Comparison of ENCODE assay signal across 8 cellular contexts in genomic region chr10:62083868-62084267, GRCh38.
A peak's percentile ranks its signal among the peaks of the same experiment; 100 is the strongest.
DNase-seq lines count a peak whose midpoint lies in the region; ATAC-seq and TF ChIP-seq lines count a peak whose summit lies in the region.

No MANE protein-coding gene starts in this region.

- H3F3A ChIP-seq in SK-N-SH (replicated peaks; ENCODE audit: insufficient read depth), result peaks cover 46% of the 10 kb centered on the region

- no peaks in the 10 kb centered on the region for H3K27me3 Mint-ChIP-seq in activated CD8-positive, alpha-beta memory T cell treated with anti-CD3 and anti-CD28 coated beads, Interleukin-2, amount 10 ng/mL, durations not matched to agents 7 days and 5 days

- TF ChIP-seq CTCF in SK-N-SH (IDR thresholded peaks at IDR 0.05) (no peak), foreskin fibroblast (IDR thresholded peaks at IDR 0.05; ENCODE audit: low read depth, low read length) (no peak)

- WGBS in SK-N-SH (ENCODE audit: low lambda C conversion rate), result 35% methylated on average over 1 of the region's 1 CpG

- peak overlapping the region; percentile 68 for H3K9ac ChIP-seq in SK-N-SH

- H3K27ac Mint-ChIP-seq in activated CD8-positive, alpha-beta memory T cell treated with anti-CD3 and anti-CD28 coated beads, Interleukin-2, amount 10 ng/mL, durations not matched to agents 7 days and 5 days, result peak overlapping the region; percentile 91

- ATAC-seq in activated CD8-positive, alpha-beta memory T cell treated with anti-CD3 and anti-CD28 coated beads, Interleukin-2, amount 10 ng/mL, durations not matched to agents 7 days and 5 days, result no peak

- H3K79me2 ChIP-seq in SK-N-SH (ENCODE audit: insufficient read depth), result peaks cover 60% of the 10 kb centered on the region

- H3K36me3 ChIP-seq in SK-N-SH (replicated peaks in 1 of 2; ENCODE audit: control insufficient read depth in 1 of 2, insufficient read depth in 2 of 2, low read length in 1 of 2), result peaks cover 32 to 39% of the 10 kb centered on the region in 2 experiments

- no peak overlapping the region for H2AFZ ChIP-seq in SK-N-SH (ENCODE audit: low read depth)

- H3K4me1 Mint-ChIP-seq in activated CD8-positive, alpha-beta memory T cell treated with anti-CD3 and anti-CD28 coated beads, Interleukin-2, amount 10 ng/mL, durations not matched to agents 7 days and 5 days, result peaks cover 74% of the 10 kb centered on the region

- no peaks in the 10 kb centered on the region for H4K20me1 ChIP-seq in SK-N-SH (ENCODE audit: insufficient read depth)

- TF ChIP-seq RAD21 in SK-N-SH (IDR thresholded peaks at IDR 0.05; ENCODE audit: low read length), result no peak

- H3K27ac ChIP-seq in SK-N-SH (ENCODE audit: low read depth in 2 of 2, low read length in 1 of 2), result peak overlapping the region; percentile 91 to 97; a peak in 3 of 4 replicates

- H3K4me3 Mint-ChIP-seq in activated CD8-positive, alpha-beta memory T cell treated with anti-CD3 and anti-CD28 coated beads, Interleukin-2, amount 10 ng/mL, durations not matched to agents 7 days and 5 days, result peak overlapping the region; percentile 61

- H3K4me3 ChIP-seq in SK-N-SH (ENCODE audit: low read depth in 2 of 2, low read length in 1 of 2) (0 out of 4 replicates have a peak overlapping the region, but pooled peaks of 1 of the 2 experiments have one; percentile 50), foreskin fibroblast (ENCODE audit: low read depth in 1 of 2, low read length in 2 of 2) (no peak overlapping the region), skeletal muscle cell (ENCODE audit: low read depth, low read length) (no peak overlapping the region)

- peak overlapping the region; percentile 77 for H3K4me2 ChIP-seq in SK-N-SH

- H3K9me3 Mint-ChIP-seq in activated CD8-positive, alpha-beta memory T cell treated with anti-CD3 and anti-CD28 coated beads, Interleukin-2, amount 10 ng/mL, durations not matched to agents 7 days and 5 days (ENCODE audit: low read depth), result no peaks in the 10 kb centered on the region

- CTCF ChIA-PET in activated CD8-positive, alpha-beta memory T cell treated with anti-CD3 and anti-CD28 coated beads, Interleukin-2, amount 10 ng/mL, durations not matched to agents 7 days and 5 days (lab: Charles Lee), result interaction anchor here (1.0 to 2.9 kb wide), 4 partner anchors 25 to 161 kb away, joined by 4 to 10 read pairs (median 4); no protein-coding TSS in a partner anchor
- CTCF ChIA-PET in SK-N-SH (lab: Yijun Ruan, JAX), result interaction anchor here (0.6 to 1.4 kb wide), 3 partner anchors 17 to 165 kb away, joined by 3 to 4 read pairs (median 3); no protein-coding TSS in a partner anchor

- no peaks in the 10 kb centered on the region for H3K27me3 ChIP-seq in SK-N-SH (ENCODE audit: insufficient read depth)

- peaks cover 68% of the 10 kb centered on the region for H3K36me3 Mint-ChIP-seq in activated CD8-positive, alpha-beta memory T cell treated with anti-CD3 and anti-CD28 coated beads, Interleukin-2, amount 10 ng/mL, durations not matched to agents 7 days and 5 days

- POLR2A ChIA-PET in SK-N-SH (lab: Yijun Ruan, JAX), result no interaction called here

- H3K9me2 ChIP-seq in SK-N-SH, result no peaks in the 10 kb centered on the region

- DNase-seq in activated CD8-positive, alpha-beta memory T cell treated with anti-CD3 and anti-CD28 coated beads, Interleukin-2, amount 10 ng/mL, durations not matched to agents 7 days and 5 days, result no peak
- DNase-seq in activated CD8-positive, alpha-beta memory T cell treated with anti-CD3 and anti-CD28 coated beads, Interleukin-2, amount 50 U/mL, for 48 hours, result no peak
- DNase-seq in SK-N-SH (peak; percentile 49), foreskin fibroblast (peak; percentile 42 to 74), skeletal muscle cell (ENCODE audit: low read depth) (peak; percentile 69), GM03348 (ENCODE audit: low spot score) (no peak), AML-193 (lab: John Stamatoyannopoulos, UW) (no peak), NOMO-1 treated with DMSO at 0.1 percent for 48 hours (lab: John Stamatoyannopoulos, UW; ENCODE audit: unreplicated experiment) (no peak)

- H3K4me1 ChIP-seq in SK-N-SH (ENCODE audit: control insufficient read depth in 1 of 2, insufficient read depth in 2 of 2, low read depth in 1 of 2, low read length in 1 of 2), result peaks cover 37 to 47% of the 10 kb centered on the region in 2 experiments

- H3K9me3 ChIP-seq in SK-N-SH, result no peaks in the 10 kb centered on the region

- TF ChIP-seq EP300 in SK-N-SH (IDR thresholded peaks at IDR 0.05; ENCODE audit: borderline replicate concordance in 1 of 2, low read depth in 1 of 2, low read length in 1 of 2), result peak; percentile 28 to 50; a peak in 2 of 4 replicates

TF ChIP-seq in SK-N-SH, 30 proteins besides CTCF, POLR2A, EP300 and RAD21 (continues in another document):
- no peak for TF ChIP-seq NRF1 (IDR thresholded peaks at IDR 0.05; ENCODE audit: low read depth, low read length)
- TF ChIP-seq RXRA (IDR thresholded peaks at IDR 0.05; ENCODE audit: borderline replicate concordance, low read depth), result no peak
- TF ChIP-seq NFIC (IDR thresholded peaks at IDR 0.05; ENCODE audit: borderline replicate concordance), result peak; percentile 64; the same call in 1 of the 2 replicates
- TF ChIP-seq, protein P1, sequence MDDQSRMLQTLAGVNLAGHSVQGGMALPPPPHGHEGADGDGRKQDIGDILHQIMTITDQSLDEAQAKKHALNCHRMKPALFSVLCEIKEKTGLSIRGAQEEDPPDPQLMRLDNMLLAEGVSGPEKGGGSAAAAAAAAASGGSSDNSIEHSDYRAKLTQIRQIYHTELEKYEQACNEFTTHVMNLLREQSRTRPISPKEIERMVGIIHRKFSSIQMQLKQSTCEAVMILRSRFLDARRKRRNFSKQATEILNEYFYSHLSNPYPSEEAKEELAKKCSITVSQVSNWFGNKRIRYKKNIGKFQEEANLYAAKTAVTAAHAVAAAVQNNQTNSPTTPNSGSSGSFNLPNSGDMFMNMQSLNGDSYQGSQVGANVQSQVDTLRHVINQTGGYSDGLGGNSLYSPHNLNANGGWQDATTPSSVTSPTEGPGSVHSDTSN (IDR thresholded peaks at IDR 0.05), result no peak
- TF ChIP-seq MXI1 (IDR thresholded peaks at IDR 0.05; ENCODE audit: low read depth, low read length), result no peak
- TF ChIP-seq ELF1 (IDR thresholded peaks at IDR 0.05), result no peak
- TF ChIP-seq GATA2 (CRISPR knock-in tag; IDR thresholded peaks at IDR 0.05), result no peak; the same call in 1 of the 2 replicates
- no peak for TF ChIP-seq JUND (IDR thresholded peaks at IDR 0.05)
- no peak for TF ChIP-seq FOXM1 (IDR thresholded peaks at IDR 0.05; ENCODE audit: low read depth)
- TF ChIP-seq CHD2 (IDR thresholded peaks at IDR 0.05; ENCODE audit: low read length, partially characterized antibody), result no peak
- no peak for TF ChIP-seq TEAD4 (IDR thresholded peaks at IDR 0.05; ENCODE audit: borderline replicate concordance, insufficient read depth)
- TF ChIP-seq POLR2AphosphoS5 (IDR thresholded peaks at IDR 0.05; ENCODE audit: low read depth, low read length), result 0 out of 2 replicates have a peak, but pooled peaks have one; percentile 14
- no peak for TF ChIP-seq YY1 (IDR thresholded peaks at IDR 0.05; ENCODE audit: low read depth)
- no peak for TF ChIP-seq RFX5 (IDR thresholded peaks at IDR 0.05; ENCODE audit: low read length)
- TF ChIP-seq MEF2A (IDR thresholded peaks at IDR 0.05; ENCODE audit: borderline replicate concordance, low read depth), result 0 out of 2 replicates have a peak, but pooled peaks have one; percentile 32
- peak; percentile 11; the same call in 1 of the 2 replicates for TF ChIP-seq FOSL2 (IDR thresholded peaks at IDR 0.05; ENCODE audit: borderline replicate concordance, low read depth)
- TF ChIP-seq, protein P2, sequence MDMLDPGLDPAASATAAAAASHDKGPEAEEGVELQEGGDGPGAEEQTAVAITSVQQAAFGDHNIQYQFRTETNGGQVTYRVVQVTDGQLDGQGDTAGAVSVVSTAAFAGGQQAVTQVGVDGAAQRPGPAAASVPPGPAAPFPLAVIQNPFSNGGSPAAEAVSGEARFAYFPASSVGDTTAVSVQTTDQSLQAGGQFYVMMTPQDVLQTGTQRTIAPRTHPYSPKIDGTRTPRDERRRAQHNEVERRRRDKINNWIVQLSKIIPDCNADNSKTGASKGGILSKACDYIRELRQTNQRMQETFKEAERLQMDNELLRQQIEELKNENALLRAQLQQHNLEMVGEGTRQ (IDR thresholded peaks at IDR 0.05; ENCODE audit: borderline replicate concordance, low read depth, low read length), result no peak
- TF ChIP-seq, protein P3, sequence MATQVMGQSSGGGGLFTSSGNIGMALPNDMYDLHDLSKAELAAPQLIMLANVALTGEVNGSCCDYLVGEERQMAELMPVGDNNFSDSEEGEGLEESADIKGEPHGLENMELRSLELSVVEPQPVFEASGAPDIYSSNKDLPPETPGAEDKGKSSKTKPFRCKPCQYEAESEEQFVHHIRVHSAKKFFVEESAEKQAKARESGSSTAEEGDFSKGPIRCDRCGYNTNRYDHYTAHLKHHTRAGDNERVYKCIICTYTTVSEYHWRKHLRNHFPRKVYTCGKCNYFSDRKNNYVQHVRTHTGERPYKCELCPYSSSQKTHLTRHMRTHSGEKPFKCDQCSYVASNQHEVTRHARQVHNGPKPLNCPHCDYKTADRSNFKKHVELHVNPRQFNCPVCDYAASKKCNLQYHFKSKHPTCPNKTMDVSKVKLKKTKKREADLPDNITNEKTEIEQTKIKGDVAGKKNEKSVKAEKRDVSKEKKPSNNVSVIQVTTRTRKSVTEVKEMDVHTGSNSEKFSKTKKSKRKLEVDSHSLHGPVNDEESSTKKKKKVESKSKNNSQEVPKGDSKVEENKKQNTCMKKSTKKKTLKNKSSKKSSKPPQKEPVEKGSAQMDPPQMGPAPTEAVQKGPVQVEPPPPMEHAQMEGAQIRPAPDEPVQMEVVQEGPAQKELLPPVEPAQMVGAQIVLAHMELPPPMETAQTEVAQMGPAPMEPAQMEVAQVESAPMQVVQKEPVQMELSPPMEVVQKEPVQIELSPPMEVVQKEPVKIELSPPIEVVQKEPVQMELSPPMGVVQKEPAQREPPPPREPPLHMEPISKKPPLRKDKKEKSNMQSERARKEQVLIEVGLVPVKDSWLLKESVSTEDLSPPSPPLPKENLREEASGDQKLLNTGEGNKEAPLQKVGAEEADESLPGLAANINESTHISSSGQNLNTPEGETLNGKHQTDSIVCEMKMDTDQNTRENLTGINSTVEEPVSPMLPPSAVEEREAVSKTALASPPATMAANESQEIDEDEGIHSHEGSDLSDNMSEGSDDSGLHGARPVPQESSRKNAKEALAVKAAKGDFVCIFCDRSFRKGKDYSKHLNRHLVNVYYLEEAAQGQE (IDR thresholded peaks at IDR 0.05; ENCODE audit: low read depth, low read length), result no peak
- TF ChIP-seq, protein P4, sequence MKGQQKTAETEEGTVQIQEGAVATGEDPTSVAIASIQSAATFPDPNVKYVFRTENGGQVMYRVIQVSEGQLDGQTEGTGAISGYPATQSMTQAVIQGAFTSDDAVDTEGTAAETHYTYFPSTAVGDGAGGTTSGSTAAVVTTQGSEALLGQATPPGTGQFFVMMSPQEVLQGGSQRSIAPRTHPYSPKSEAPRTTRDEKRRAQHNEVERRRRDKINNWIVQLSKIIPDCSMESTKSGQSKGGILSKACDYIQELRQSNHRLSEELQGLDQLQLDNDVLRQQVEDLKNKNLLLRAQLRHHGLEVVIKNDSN (IDR thresholded peaks at IDR 0.05; ENCODE audit: borderline replicate concordance, low read depth), result no peak

Comparison
In these comparisons a context has a peak if more than half of its experiments do, and no peak if none do; other contexts are left out.
1. DNase-seq: peak in SK-N-SH (single experiment), foreskin fibroblast (2 of 2) and skeletal muscle cell (single experiment); none in activated CD8-positive, alpha-beta memory T cell treated with anti-CD3 and anti-CD28 coated beads, Interleukin-2, amount 10 ng/mL, durations not matched to agents 7 days and 5 days (single experiment), activated CD8-positive, alpha-beta memory T cell treated with anti-CD3 and anti-CD28 coated beads, Interleukin-2, amount 50 U/mL, for 48 hours (single experiment), GM03348 (single experiment), AML-193 (0 of 2) and NOMO-1 treated with DMSO at 0.1 percent for 48 hours (single experiment).